Comparison of ENCODE assay signal across 24 cellular contexts in the genomic region with DNA sequence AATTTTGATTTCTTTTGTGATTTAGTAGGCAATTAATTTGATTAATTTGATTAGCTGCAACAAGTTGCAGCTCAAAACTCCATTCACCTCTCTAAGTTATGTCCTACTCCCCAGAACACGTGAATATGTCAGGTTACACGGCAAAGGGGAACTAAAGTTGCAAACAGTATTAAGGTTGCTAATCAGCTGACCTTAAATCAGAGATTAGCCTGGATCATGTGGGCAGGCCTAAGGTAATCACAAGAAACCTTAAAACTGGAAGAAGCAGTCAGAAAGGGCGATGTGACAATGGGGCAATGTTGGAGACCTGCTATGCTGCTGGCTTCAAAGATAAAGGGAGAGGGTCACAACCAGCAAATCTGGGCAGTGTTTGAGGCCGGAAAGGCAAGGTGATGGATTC. TPM values are rescaled to one million over a fixed set of nuclear protein-coding genes. Genes with fewer than 3 reads are reported as not detected.
A peak's percentile ranks its signal among the peaks of the same experiment; 100 is the strongest.
DNase-seq lines count a peak whose midpoint lies in the region; ATAC-seq, FAIRE-seq and TF ChIP-seq lines count a peak whose summit lies in the region.
"Had no signal": no experiment of that assay in that cellular context is flagged by ENCODE, and none has a peak within 500 bp of the region (broad histone marks: within the 10 kb centered on the region; RNA-seq: fewer than 3 reads in every experiment).

No MANE protein-coding gene starts in this region.

- TF ChIP-seq EP300 in K562 (IDR thresholded peaks at IDR 0.05; ENCODE audit: low read length), result no peak

- no peak overlapping the region for H3K4me3 ChIP-seq in GM23338
- no peak overlapping the region for H3K4me3 ChIP-seq in K562
- no peak overlapping the region for H3K4me3 ChIP-seq in mesendoderm (ENCODE audit: low read length)
- H3K4me3 ChIP-seq in trophoblast cell (ENCODE audit: low read depth, low read length), result no peak overlapping the region

- DNase-seq in GM23338 (ENCODE audit: low spot score) (no peak), K562 (ENCODE audit: extremely low read depth in 1 of 4, low spot score in 3 of 4) (no peak), mesendoderm (peak; percentile 22), trophoblast cell (no peak), NCI-H1092 (lab: John Stamatoyannopoulos, UW) (no peak), cerebellar cortex (ENCODE audit: low spot score) (no peak), NCI-H345 (lab: John Stamatoyannopoulos, UW) (no peak)
- DNase-seq: Calu3, DMS79 treated with DMSO at 0.1 percent for 48 hours, GF-D8, GOT3, IMR-90, MM.1S, NCI-H1048, NCI-H1417 treated with DMSO at 0.1 percent for 48 hours, NCI-H1694 treated with DMSO at 0.1 percent for 48 hours, NCI-H2081, NCI-H226, NCI-H510A treated with DMSO at 0.1 percent for 48 hours, PC-3, SK-N-SH, SW 1271 had no signal

- CTCF ChIA-PET in K562 (lab: Yijun Ruan, JAX; ENCODE audit: low intra/inter-chr PET ratio), result no interaction called here

- no peak overlapping the region for H3K27ac ChIP-seq in GM23338 (ENCODE audit: low read depth)
- no peak overlapping the region for H3K27ac ChIP-seq in K562 (ENCODE audit: extremely low read depth, low read depth, low read length)
- no peak overlapping the region for H3K27ac ChIP-seq in mesendoderm (ENCODE audit: low read depth, low read length)
- no peak overlapping the region for H3K27ac ChIP-seq in trophoblast cell (ENCODE audit: low read depth, low read length)
- H3K27ac ChIP-seq: KMS-11 had no signal

- no peaks in the 10 kb centered on the region for H3K9me2 ChIP-seq in GM23338 (ENCODE audit: insufficient read depth)
- H3K9me2 ChIP-seq: SK-N-SH had no signal

- H4K91ac ChIP-seq in trophoblast cell (ENCODE audit: low read depth, low read length), result no peak overlapping the region

- no TSS peak for BruUV-seq in K562 (replicated peaks; lab: Mats Ljungman, UMichigan)

- H3K4me2 ChIP-seq in GM23338 (no peak overlapping the region), K562 (ENCODE audit: insufficient read depth, low read length) (no peak overlapping the region), mesendoderm (ENCODE audit: low read length) (no peak overlapping the region), trophoblast cell (ENCODE audit: low read length) (no peak overlapping the region)
- H3K4me2 ChIP-seq: KMS-11, SK-N-SH had no signal

- H3K9me3 ChIP-seq in K562 (replicated peaks; ENCODE audit: control insufficient read depth, insufficient read depth, low read depth, low read length) (no peaks in the 10 kb centered on the region), trophoblast cell (ENCODE audit: insufficient read depth, low read depth, low read length) (no peaks in the 10 kb centered on the region)
- H3K9me3 ChIP-seq: SK-N-SH had no signal

- no peaks in the 10 kb centered on the region for H3K79me1 ChIP-seq in mesendoderm (ENCODE audit: low read length)
- no peaks in the 10 kb centered on the region for H3K79me1 ChIP-seq in trophoblast cell (ENCODE audit: low read length)

- POLR2A ChIA-PET in K562 (lab: Yijun Ruan, JAX), result no interaction called here

- H3K23ac ChIP-seq in mesendoderm (ENCODE audit: low read length) (no peak overlapping the region), trophoblast cell (ENCODE audit: low read length) (no peak overlapping the region)

- no peaks in the 10 kb centered on the region for H3K4me1 Mint-ChIP-seq in GM23338

- H2BK120ac ChIP-seq in mesendoderm (ENCODE audit: low read depth, low read length) (no peak overlapping the region), trophoblast cell (ENCODE audit: insufficient read depth, low read length, poor library complexity) (no peak overlapping the region)

- H4K12ac ChIP-seq in trophoblast cell (ENCODE audit: low read depth, low read length), result no peak overlapping the region

- no peaks in the 10 kb centered on the region for H3K36me3 Mint-ChIP-seq in GM23338 (ENCODE audit: low read depth)

- no peak overlapping the region for H2BK5ac ChIP-seq in mesendoderm (ENCODE audit: low read length)
- H2BK5ac ChIP-seq in trophoblast cell (ENCODE audit: low read depth, low read length, poor library complexity), result no peak overlapping the region

- no peaks in the 10 kb centered on the region for H3K36me3 ChIP-seq in GM23338 (ENCODE audit: insufficient read depth)
- H3K36me3 ChIP-seq in K562 (ENCODE audit: control insufficient read depth, insufficient read depth, low read length), result no peaks in the 10 kb centered on the region
- no peaks in the 10 kb centered on the region for H3K36me3 ChIP-seq in mesendoderm (ENCODE audit: control insufficient read depth, insufficient read depth, low read length)
- no peaks in the 10 kb centered on the region for H3K36me3 ChIP-seq in trophoblast cell (ENCODE audit: control insufficient read depth in 1 of 2, insufficient read depth in 2 of 2, low read length in 2 of 2)

- FAIRE-seq in K562 (lab: Jason Lieb, UNC), result no peak
- FAIRE-seq: GM12891 had no signal

- no peaks in the 10 kb centered on the region for H3K9me3 Mint-ChIP-seq in GM23338

- TF ChIP-seq CTCF in GM23338 (conservative IDR thresholded peaks at IDR 0.05; ENCODE audit: low read depth in 2 of 2) (no peak), K562 (IDR thresholded peaks at IDR 0.05 in 2 of 3, conservative IDR thresholded peaks at IDR 0.05 in 1 of 3; ENCODE audit: insufficient read depth in 2 of 3, low read depth in 1 of 3, low read length in 3 of 3) (no peak)

- no peak overlapping the region for H3K4me3 Mint-ChIP-seq in GM23338

- H3K9me1 ChIP-seq in K562 (ENCODE audit: control insufficient read depth, insufficient read depth, low read length), result no peaks in the 10 kb centered on the region

- H3K56ac ChIP-seq in mesendoderm (ENCODE audit: low read length), result no peak overlapping the region

- no peak overlapping the region for H2BK12ac ChIP-seq in trophoblast cell (ENCODE audit: low read length)

- TF ChIP-seq RAD21 in K562 (CRISPR knock-in tag; conservative IDR thresholded peaks at IDR 0.05 in 1 of 2, IDR thresholded peaks at IDR 0.05 in 1 of 2), result no peak

- intact Hi-C loops in K562 (cut with micrococcal nuclease), result no loop called here

- no peak overlapping the region for H3K4ac ChIP-seq in mesendoderm (ENCODE audit: low read depth, low read length)
- H3K4ac ChIP-seq in trophoblast cell (ENCODE audit: low read depth, low read length), result no peak overlapping the region

- 17% methylated on average over 3 of the region's 4 CpGs for WGBS in K562 (ENCODE audit: insufficient coverage, low coverage, missing lambda C conversion rate)
- WGBS in mesendoderm (ENCODE audit: extremely low coverage, insufficient coverage, low lambda C conversion rate), result no CpG with 5 or more reads among the region's 4 CpGs
- WGBS in trophoblast cell (ENCODE audit: extremely low coverage, insufficient coverage, insufficient read length), result no CpG with 5 or more reads among the region's 4 CpGs

- H3K4me1 ChIP-seq in GM23338 (ENCODE audit: insufficient read depth) (no peaks in the 10 kb centered on the region), K562 (replicated peaks in 1 of 2; ENCODE audit: control insufficient read depth in 2 of 2, insufficient read depth in 2 of 2, low read length in 2 of 2) (no peaks in the 10 kb centered on the region), mesendoderm (ENCODE audit: control insufficient read depth, low read depth, low read length) (no peaks in the 10 kb centered on the region), trophoblast cell (ENCODE audit: control insufficient read depth in 1 of 2, insufficient read depth in 2 of 2, low read length in 2 of 2) (peaks cover 0 to 3% of the 10 kb centered on the region in 2 experiments)

- H3K18ac ChIP-seq in mesendoderm (ENCODE audit: low read length) (no peak overlapping the region), trophoblast cell (ENCODE audit: low read length) (no peak overlapping the region)

- no peak overlapping the region for H2AK5ac ChIP-seq in mesendoderm (ENCODE audit: low read length)
- H2AK5ac ChIP-seq in trophoblast cell (ENCODE audit: low read length), result no peak overlapping the region

- TF ChIP-seq POLR2A in K562 (conservative IDR thresholded peaks at IDR 0.05), result no peak

- H3K27me3 ChIP-seq in GM23338 (ENCODE audit: insufficient read depth) (no peaks in the 10 kb centered on the region), K562 (ENCODE audit: control insufficient read depth in 2 of 2, insufficient read depth in 2 of 2, low read length in 2 of 2) (no peaks in the 10 kb centered on the region), mesendoderm (ENCODE audit: insufficient read depth, low read length, poor library complexity) (no peaks in the 10 kb centered on the region), trophoblast cell (ENCODE audit: insufficient read depth, low read length) (no peaks in the 10 kb centered on the region)

- H3K79me2 ChIP-seq in GM23338 (replicated peaks; ENCODE audit: insufficient read depth) (no peaks in the 10 kb centered on the region), K562 (ENCODE audit: control insufficient read depth, insufficient read depth, low read length) (no peaks in the 10 kb centered on the region), mesendoderm (ENCODE audit: control insufficient read depth, insufficient read depth, low read length) (no peaks in the 10 kb centered on the region), trophoblast cell (ENCODE audit: control insufficient read depth, insufficient read depth, low read length, poor library complexity) (no peaks in the 10 kb centered on the region)

- no peaks in the 10 kb centered on the region for H4K20me1 ChIP-seq in GM23338 (replicated peaks; ENCODE audit: insufficient read depth)
- H4K20me1 ChIP-seq in K562 (replicated peaks; ENCODE audit: control insufficient read depth, insufficient read depth, low read length), result no peaks in the 10 kb centered on the region

- no peak overlapping the region for H3K14ac ChIP-seq in trophoblast cell (ENCODE audit: low read length)

- H3F3A ChIP-seq in GM23338 (replicated peaks; ENCODE audit: low read depth), result no peaks in the 10 kb centered on the region

- peaks cover 2% of the 10 kb centered on the region for H3K27me3 Mint-ChIP-seq in GM23338 (ENCODE audit: insufficient read depth, low read depth, poor library complexity)

- H3K9ac ChIP-seq in K562 (ENCODE audit: insufficient read depth in 1 of 2, low read depth in 2 of 2, low read length in 2 of 2) (no peak overlapping the region), mesendoderm (ENCODE audit: low read length) (no peak overlapping the region), trophoblast cell (ENCODE audit: low read length) (no peak overlapping the region)
- H3K9ac ChIP-seq: KMS-11, SK-N-SH had no signal

- H4K8ac ChIP-seq in mesendoderm (ENCODE audit: low read depth, low read length), result no peak overlapping the region
- no peak overlapping the region for H4K8ac ChIP-seq in trophoblast cell (ENCODE audit: low read depth, low read length)

- H2AFZ ChIP-seq in GM23338 (peak overlapping the region; percentile 87; the same call in 1 of the 2 replicates), K562 (ENCODE audit: low read depth, low read length) (no peak overlapping the region), trophoblast cell (ENCODE audit: insufficient read depth, low read length, poor library complexity) (peak overlapping the region; percentile 54)

- no peak overlapping the region for H2BK15ac ChIP-seq in mesendoderm (replicated peaks; ENCODE audit: low read depth)

- H4K5ac ChIP-seq in mesendoderm (ENCODE audit: low read length), result no peak overlapping the region

- no peak overlapping the region for H3K27ac Mint-ChIP-seq in GM23338

- in situ Hi-C loops in K562 (cut with MboI), result no loop called here

- ATAC-seq in GM23338, result no peak
- ATAC-seq in K562, result no peak; the same call in 2 of the 3 replicates
- ATAC-seq: PC-3 had no signal

RNA-seq across cellular contexts. Expression of gene ANXA1, which starts 47.3 kb away (rescaled TPM):
- 2.2 and 4.9 TPM in 2 replicates for total RNA-seq in GM23338 (2014; rRNA removed; shearing (Covaris generic))
- polyA plus RNA-seq in GM23338 (2016; fragmentation: Nextera tagmentation; extraction: Ambion mirVana) (3.3 and 5.8 TPM in 2 replicates), K562 (2011; rRNA removed) (560 and 820 TPM in 2 replicates), K562 (2014; fragmentation: Illumina TruSeq; extraction: Trizol) (603 and 620 TPM in 2 replicates), K562 (2014; fragmentation: Nextera tagmentation; extraction: Ambion mirVana) (1,000 to 10,000 TPM in 1 of 2 experiments, 100 to 1,000 TPM in 1; 940 to 1,298 TPM), K562 (2014; rRNA removed) (529 and 544 TPM in 2 replicates)
- 84.5 and 286 TPM in 2 replicates for total RNA-seq in K562 (2011; cell fraction: chromatin; rRNA removed; ENCODE audit: low replicate concordance)
- total RNA-seq in K562 (2011; cell fraction: nucleolus; rRNA removed), result 63.2 and 89.4 TPM in 2 replicates
- 161 and 202 TPM in 2 replicates for total RNA-seq in K562 (2011; cell fraction: nucleoplasm; rRNA removed)
- total RNA-seq in K562 (2014; rRNA removed) (395 and 406 TPM in 2 replicates), K562 (2014; rRNA removed; fragmentation: Illumina TruSeq; extraction: Trizol) (699 and 816 TPM in 2 replicates), K562 (2015; rRNA removed; fragmentation: Illumina TruSeq; extraction: Trizol) (445 and 472 TPM in 2 replicates), K562 (2021) (407 and 423 TPM in 2 replicates)
- 136 and 244 TPM in 2 replicates for polyA plus RNA-seq in K562 (2011; cell fraction: cytosol; rRNA removed)
- polyA plus RNA-seq in K562 (2011; cell fraction: nucleus; rRNA removed), result 168 and 258 TPM in 2 replicates
- polyA plus RNA-seq in K562 (2012), result 427 and 491 TPM in 2 replicates
- polyA minus RNA-seq in K562 (2011; rRNA and poly(A)+ RNA removed), result 415 and 433 TPM in 2 replicates
- polyA minus RNA-seq in K562 (2011; cell fraction: cytosol; rRNA and poly(A)+ RNA removed), result 143 and 163 TPM in 2 replicates
- polyA minus RNA-seq in K562 (2011; cell fraction: nucleus; rRNA and poly(A)+ RNA removed), result 111 and 232 TPM in 2 replicates
- polyA plus RNA-seq in mesendoderm (2013, experiment 1 of 2), result 43.8 TPM
- 48.2 TPM for polyA plus RNA-seq in mesendoderm (2013, experiment 2 of 2)
- 1,785 and 1,843 TPM in 2 replicates for polyA plus RNA-seq in trophoblast cell (2013)

Comparison
In these comparisons a context has a peak if more than half of its experiments do, and no peak if none do; other contexts are left out.
1. RNA of gene ANXA1, which starts 47.3 kb away (total RNA-seq): 63.2 to 816 TPM in K562; 2.2 to 4.9 TPM in GM23338; every median in the first group is over 10 times any median in the second.